ENCODE assay signal across 27 cellular contexts in genomic region chr11:30395751-30396150, GRCh38.
"Had no signal": no experiment of that assay in that cellular context is flagged by ENCODE, and none has a peak within 500 bp of the region (broad histone marks: within the 10 kb centered on the region; RNA-seq: fewer than 3 reads in every experiment).

No MANE protein-coding gene starts in this region.

- H3K36me3 Mint-ChIP-seq: immature natural killer cell; naive thymus-derived CD8-positive, alpha-beta T cell; stimulated activated naive B cell treated with anti-CD40 and anti-IgM and Interleukin-4, amounts not matched to agents 10 μg/mL and 1 μg/mL and 100 μg/mL, for 72 hours had no signal

- H3K4me3 Mint-ChIP-seq: effector memory CD8-positive, alpha-beta T cell; immature natural killer cell; naive thymus-derived CD8-positive, alpha-beta T cell; neural crest cell; stimulated activated naive B cell treated with anti-CD40 and anti-IgM and Interleukin-4, amounts not matched to agents 10 μg/mL and 1 μg/mL and 100 μg/mL, for 72 hours; stimulated activated naive CD8-positive, alpha-beta T cell treated with anti-CD3 and anti-CD28 coated beads, Interleukin-15, Interleukin-2, amounts not matched to agents 100 ng/mL and 50 ng/mL, for 24 hours had no signal

- H3K4me1 Mint-ChIP-seq: immature natural killer cell; naive thymus-derived CD8-positive, alpha-beta T cell; stimulated activated naive B cell treated with anti-CD40 and anti-IgM and Interleukin-4, amounts not matched to agents 10 μg/mL and 1 μg/mL and 100 μg/mL, for 72 hours had no signal

- FAIRE-seq: endometrium, pancreas, small intestine, urothelium cell line had no signal

- H3K27ac Mint-ChIP-seq: effector memory CD8-positive, alpha-beta T cell; immature natural killer cell; naive thymus-derived CD8-positive, alpha-beta T cell; stimulated activated naive B cell treated with anti-CD40 and anti-IgM and Interleukin-4, amounts not matched to agents 10 μg/mL and 1 μg/mL and 100 μg/mL, for 72 hours; stimulated activated naive CD8-positive, alpha-beta T cell treated with anti-CD3 and anti-CD28 coated beads, Interleukin-15, Interleukin-2, amounts not matched to agents 100 ng/mL and 50 ng/mL, for 24 hours had no signal

- H3K9me3 Mint-ChIP-seq: immature natural killer cell; naive thymus-derived CD8-positive, alpha-beta T cell; neural crest cell; stimulated activated naive CD8-positive, alpha-beta T cell treated with anti-CD3 and anti-CD28 coated beads, Interleukin-15, Interleukin-2, amounts not matched to agents 100 ng/mL and 50 ng/mL, for 24 hours had no signal

- H3K4me3 ChIP-seq: esophagus squamous epithelium, pancreas, right lobe of liver, thoracic aorta, tibial nerve, upper lobe of left lung had no signal

- H3K27ac ChIP-seq: esophagus squamous epithelium, neutrophil, pancreas, right lobe of liver, thoracic aorta, tibial nerve, upper lobe of left lung had no signal

- ATAC-seq: effector memory CD8-positive, alpha-beta T cell; left lobe of liver; naive thymus-derived CD8-positive, alpha-beta T cell; pancreas; right lobe of liver; stimulated activated naive B cell treated with anti-CD40 and anti-IgM and Interleukin-4, amounts not matched to agents 10 μg/mL and 1 μg/mL and 100 μg/mL, for 72 hours had no signal

- H3K4me1 ChIP-seq: pancreas, right lobe of liver, upper lobe of left lung had no signal

- DNase-seq: cortex of kidney; effector memory CD8-positive, alpha-beta T cell; erythroblast; esophagus squamous epithelium; foreskin melanocyte; glutamatergic neuron; hypothalamus; immature natural killer cell; islet precursor cell; mesenchymal stem cell; midbrain; naive thymus-derived CD8-positive, alpha-beta T cell; pancreas; right lobe of liver; small intestine; stimulated activated CD4-positive, alpha-beta T cell treated with anti-CD3 and anti-CD28 coated beads, Interleukin-15, amount 100 ng/mL, for 24 hours; stimulated activated CD4-positive, alpha-beta T cell treated with anti-CD3 and anti-CD28 coated beads, Interleukin-2, amount 100 ng/mL, for 48 hours; stimulated activated naive B cell treated with anti-CD40 and anti-IgM and Interleukin-4, amounts not matched to agents 10 μg/mL and 1 μg/mL and 100 μg/mL, for 72 hours; upper lobe of left lung had no signal

- H3K36me3 ChIP-seq: esophagus squamous epithelium, neutrophil, pancreas, right lobe of liver, thoracic aorta, tibial nerve, upper lobe of left lung had no signal

- H3K9me3 ChIP-seq: esophagus squamous epithelium, neutrophil, pancreas, right lobe of liver, thoracic aorta, tibial nerve, upper lobe of left lung had no signal
